In genomic region chr16:60729052-60729451, GRCh38 we compare ENCODE assay signal across 29 cellular contexts.
"Had no signal": no experiment of that assay in that cellular context is flagged by ENCODE, and none has a peak within 500 bp of the region (broad histone marks: within the 10 kb centered on the region; RNA-seq: fewer than 3 reads in every experiment).

No MANE protein-coding gene starts in this region.

- DNase-seq: activated CD4-positive, alpha-beta T cell treated with anti-CD3 and anti-CD28 coated beads, Interleukin-2, amount 10 ng/mL, durations not matched to agents 24 days and 14 days; activated CD4-positive, alpha-beta T cell treated with anti-CD3 and anti-CD28 coated beads, Interleukin-2, amount 50 U/mL, for 4 hours; activated CD8-positive, alpha-beta T cell treated with anti-CD3 and anti-CD28 coated beads for 36 hours; activated gamma-delta T cell treated with Interleukin-2 at 50 U/mL for 16 hours; activated naive CD4-positive, alpha-beta T cell treated with anti-CD3 and anti-CD28 coated beads for 36 hours; activated naive CD8-positive, alpha-beta T cell treated with anti-CD3 and anti-CD28 coated beads, Interleukin-2, amount 50 U/mL, for 24 hours; activated T-cell treated with anti-CD3 and anti-CD28 coated beads, Interleukin-2, amount 50 U/mL, for 4 hours; anterior cingulate cortex; caudate nucleus; cerebellar nuclear complex; MM.1S; MV-4-11; NCI-H1092 treated with DMSO at 0.1 percent for 48 hours; NCI-H1417; NCI-H146; NCI-H187; NCI-H2029 treated with DMSO at 0.1 percent for 48 hours; NCI-H2107; NCI-H2171; NCI-H510A; NCI-H526; NCI-H748 treated with DMSO at 0.1 percent for 48 hours; NK-92 treated with Interleukin-12 subunit alpha and Interleukin-12 subunit beta, amount 100 ng/mL, for 24 hours; PC-3; Right ventricle myocardium superior; T1000 had no signal

- ATAC-seq: activated CD8-positive, alpha-beta T cell treated with anti-CD3 and anti-CD28 coated beads for 36 hours; activated naive CD8-positive, alpha-beta T cell treated with anti-CD3 and anti-CD28 coated beads, Interleukin-2, amount 50 U/mL, for 24 hours; activated T-cell treated with anti-CD3 and anti-CD28 coated beads, Interleukin-2, amount 50 U/mL, for 4 hours; PC-3 had no signal

- H3K27ac Mint-ChIP-seq: activated CD4-positive, alpha-beta T cell treated with anti-CD3 and anti-CD28 coated beads, Interleukin-2, amount 10 ng/mL, durations not matched to agents 24 days and 14 days; activated CD8-positive, alpha-beta T cell treated with anti-CD3 and anti-CD28 coated beads for 36 hours; activated naive CD4-positive, alpha-beta T cell treated with anti-CD3 and anti-CD28 coated beads for 36 hours; activated naive CD8-positive, alpha-beta T cell; activated naive CD8-positive, alpha-beta T cell treated with anti-CD3 and anti-CD28 coated beads, Interleukin-2, amount 50 U/mL, for 24 hours; activated T-helper 1 cell treated with anti-CD3 and anti-CD28 coated beads, Interleukin-12 subunit alpha, Interleukin-12 subunit beta, Interleukin-2, Interleukin-4 antibody, amounts not matched to agents 30 ng/mL and 10 ng/mL and 1 ng/mL, durations not matched to agents 14 hours and 24 hours and 36 hours; brain had no signal

- H3K36me3 Mint-ChIP-seq: activated naive CD8-positive, alpha-beta T cell; brain had no signal

- H3K9me3 Mint-ChIP-seq: brain had no signal
